7 cellular contexts compared by ENCODE assay signal in genomic region chrX:135406428-135406827, GRCh38. TPM values are rescaled to one million over a fixed set of nuclear protein-coding genes. Genes with fewer than 3 reads are reported as not detected.
DNase-seq lines count a peak whose midpoint lies in the region; ATAC-seq and TF ChIP-seq lines count a peak whose summit lies in the region.
"Not testable (repeated sequence)": the region's sequence is repeated elsewhere in the genome, so short reads cannot be mapped to it uniquely, and the experiment has no call there.
"Had no signal": no experiment of that assay in that cellular context is flagged by ENCODE, and none has a peak within 500 bp of the region (broad histone marks: within the 10 kb centered on the region; RNA-seq: fewer than 3 reads in every experiment).

No MANE protein-coding gene starts in this region.

- H3K9me3 ChIP-seq in HAP-1; HUES64 (ENCODE audit: insufficient read depth, low read depth, low read length); neural progenitor cell (ENCODE audit: low read depth): not testable (repeated sequence)

- H3F3A ChIP-seq in neural progenitor cell (ENCODE audit: low read depth) = peaks cover 15% of the 10 kb centered on the region

- WGBS in HUES64 = 6% methylated on average over 5 of the region's 12 CpGs

- not testable (repeated sequence) for H3K27me3 Mint-ChIP-seq in WTC11 (ENCODE audit: low read depth); neural progenitor cell (ENCODE audit: insufficient read depth, low read depth)

- not testable (repeated sequence) for H3K36me3 ChIP-seq in HAP-1 (replicated peaks); HUES64 (ENCODE audit: insufficient read depth, low read length); neural progenitor cell

- not testable (repeated sequence) for H3K9me3 Mint-ChIP-seq in WTC11, neural progenitor cell

- H3K27ac Mint-ChIP-seq in WTC11 = 0 out of 2 replicates have a peak overlapping the region, but pooled peaks have one; percentile 53
- not testable (repeated sequence) for H3K27ac Mint-ChIP-seq in neural progenitor cell

- ATAC-seq in WTC11 = not testable (repeated sequence)

- not testable (repeated sequence) for H4K20me1 ChIP-seq in neural progenitor cell (ENCODE audit: low read depth)

- TF ChIP-seq CTCF in WTC11 (IDR thresholded peaks at IDR 0.05); neural progenitor cell (IDR thresholded peaks at IDR 0.05): not testable (repeated sequence)

- not testable (repeated sequence) for H3K27me3 ChIP-seq in HAP-1 (ENCODE audit: low read depth); HUES64 (ENCODE audit: insufficient read depth, low read length); neural progenitor cell

- H3K9ac ChIP-seq in HUES64 (ENCODE audit: low read depth, low read length) = 0 out of 2 replicates have a peak overlapping the region, but pooled peaks have one; percentile 36
- H3K9ac ChIP-seq in neural progenitor cell = not testable (repeated sequence)

- POLR2A ChIA-PET in WTC11 (lab: Charles Lee) = not testable (repeated sequence)

- H3K79me2 ChIP-seq in neural progenitor cell (ENCODE audit: low read depth) = not testable (repeated sequence)

- in situ Hi-C loops in HAP-1 (cut with MboI; ENCODE audit: low sequenced_read_pairs) = not testable (repeated sequence)

- H3K4me1 Mint-ChIP-seq in WTC11 (peaks cover 43% of the 10 kb centered on the region), neural progenitor cell (peaks cover 14% of the 10 kb centered on the region)

- not testable (repeated sequence) for H2AFZ ChIP-seq in neural progenitor cell (replicated peaks)

- H3K4me1 ChIP-seq in HAP-1 = peaks cover 41% of the 10 kb centered on the region
- H3K4me1 ChIP-seq in HUES64 (ENCODE audit: insufficient read depth, low read length) = peaks cover 42% of the 10 kb centered on the region
- peaks cover 12% of the 10 kb centered on the region for H3K4me1 ChIP-seq in neural progenitor cell

- not testable (repeated sequence) for H3K36me3 Mint-ChIP-seq in WTC11, neural progenitor cell

- peak overlapping the region; percentile 62 for H3K4me2 ChIP-seq in neural progenitor cell

- DNase-seq in DMS53 (lab: John Stamatoyannopoulos, UW) (peak; percentile 12), HAP-1 (ENCODE audit: low spot score in 2 of 2) (peak; percentile 30 to 59), NCI-H82 (lab: John Stamatoyannopoulos, UW) (peak; percentile 52)
- DNase-seq in WTC11 (ENCODE audit: low spot score); neural progenitor cell (ENCODE audit: low spot score): not testable (repeated sequence)

- CTCF ChIA-PET in WTC11 (lab: Charles Lee) = not testable (repeated sequence)

- H3K27ac ChIP-seq in HUES64 (ENCODE audit: low read depth, low read length) = peak overlapping the region; percentile 68; the same call in 1 of the 2 replicates
- H3K27ac ChIP-seq in neural progenitor cell = not testable (repeated sequence)

- not testable (repeated sequence) for H3K4me3 ChIP-seq in HAP-1; HUES64 (ENCODE audit: low read length)
- peak overlapping the region; percentile 25 for H3K4me3 ChIP-seq in neural progenitor cell

- peak overlapping the region; percentile 54 for H3K4me3 Mint-ChIP-seq in WTC11
- H3K4me3 Mint-ChIP-seq in neural progenitor cell = peak overlapping the region; percentile 43

RNA-seq across cellular contexts. Expression of gene SMIM10L2A, which starts 15.3 kb away (rescaled TPM):
- 1.6 TPM for polyA plus RNA-seq in HUES64 (2013, experiment 1 of 2)
- polyA plus RNA-seq in HUES64 (2013, experiment 2 of 2) = 2.6 TPM
- 4.5 to 4.8 TPM (median 4.7 TPM) in 3 replicates for total RNA-seq in WTC11 (2021)
- total RNA-seq in neural progenitor cell (ENCODE audit: low replicate concordance) = 1.9 and 5.9 TPM in 2 replicates
- total RNA-seq: GM23248 had no signal
- polyA plus RNA-seq: GM23248 had no signal
